9 cellular contexts compared by ENCODE assay signal in the genomic region with DNA sequence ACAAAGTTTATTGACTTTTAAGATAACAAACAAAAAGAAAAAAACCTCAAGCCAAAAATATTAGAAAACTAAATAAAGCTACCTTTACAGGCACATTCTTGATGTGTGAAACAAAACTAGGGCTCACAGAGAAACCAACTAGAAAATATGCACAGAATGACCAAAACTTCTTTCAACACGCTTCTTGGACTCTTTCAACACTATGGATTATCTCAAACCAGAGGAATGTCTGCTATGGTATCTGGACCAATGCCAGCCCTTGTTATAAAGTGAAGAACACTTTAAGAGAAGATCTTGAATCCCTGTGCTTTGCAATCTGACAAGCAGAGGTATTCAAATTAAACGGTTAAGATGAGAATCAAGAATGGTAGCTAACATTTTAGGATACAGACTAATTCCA.
DNase-seq lines count a peak whose midpoint lies in the region.
"Had no signal": no experiment of that assay in that cellular context is flagged by ENCODE, and none has a peak within 500 bp of the region (broad histone marks: within the 10 kb centered on the region; RNA-seq: fewer than 3 reads in every experiment).

No MANE protein-coding gene starts in this region.

- H3K4me1 ChIP-seq in HAP-1: peaks cover 26% of the 10 kb centered on the region

- H3K36me3 Mint-ChIP-seq in activated CD4-positive, alpha-beta T cell treated with anti-CD3 and anti-CD28 coated beads, Interleukin-2, amount 10 ng/mL, durations not matched to agents 24 days and 14 days (ENCODE audit: low read depth): no peaks in the 10 kb centered on the region

- H3K9me3 Mint-ChIP-seq in activated CD4-positive, alpha-beta T cell treated with anti-CD3 and anti-CD28 coated beads, Interleukin-2, amount 10 ng/mL, durations not matched to agents 24 days and 14 days: no peaks in the 10 kb centered on the region

- H3K9me3 ChIP-seq in HAP-1: no peaks in the 10 kb centered on the region
- H3K9me3 ChIP-seq: neutrophil had no signal

- in situ Hi-C loops in HAP-1 (cut with MboI; ENCODE audit: low sequenced_read_pairs): no loop called here

- H3K4me1 Mint-ChIP-seq in activated CD4-positive, alpha-beta T cell treated with anti-CD3 and anti-CD28 coated beads, Interleukin-2, amount 10 ng/mL, durations not matched to agents 24 days and 14 days: peaks cover 2% of the 10 kb centered on the region

- no peaks in the 10 kb centered on the region for H3K27me3 Mint-ChIP-seq in activated CD4-positive, alpha-beta T cell treated with anti-CD3 and anti-CD28 coated beads, Interleukin-2, amount 10 ng/mL, durations not matched to agents 24 days and 14 days

- no peaks in the 10 kb centered on the region for H3K27me3 ChIP-seq in HAP-1 (ENCODE audit: low read depth)
- H3K27me3 ChIP-seq: neutrophil had no signal

- no peak overlapping the region for H3K4me3 Mint-ChIP-seq in activated CD4-positive, alpha-beta T cell treated with anti-CD3 and anti-CD28 coated beads, Interleukin-2, amount 10 ng/mL, durations not matched to agents 24 days and 14 days

- intact Hi-C loops in activated CD4-positive, alpha-beta T cell treated with anti-CD3 and anti-CD28 coated beads, Interleukin-2, amount 10 ng/mL, durations not matched to agents 24 days and 14 days (cut with micrococcal nuclease): no loop called here

- no peak overlapping the region for H3K4me3 ChIP-seq in HAP-1
- H3K4me3 ChIP-seq in skeletal muscle cell (ENCODE audit: low read depth, low read length): no peak overlapping the region

- peak; percentile 78 to 84 for DNase-seq in HAP-1 (ENCODE audit: low spot score in 2 of 2)
- peak; percentile 34 for DNase-seq in RKO (ENCODE audit: low spot score)
- DNase-seq in fibroblast of peridontal ligament (ENCODE audit: extremely low read depth): peak; percentile 96
- DNase-seq in skeletal muscle cell (ENCODE audit: low read depth): peak; percentile 89
- no peak for DNase-seq in NCI-H2107 (lab: John Stamatoyannopoulos, UW)
- no peak for DNase-seq in NAMALWA (ENCODE audit: low spot score)
- no peak for DNase-seq in activated CD4-positive, alpha-beta T cell treated with anti-CD3 and anti-CD28 coated beads, Interleukin-2, amount 10 ng/mL, durations not matched to agents 24 days and 14 days
- DNase-seq: activated T-cell treated with anti-CD3 and anti-CD28 coated beads, Interleukin-2, amount 50 U/mL, for 1 hour had no signal

- no peaks in the 10 kb centered on the region for H3K36me3 ChIP-seq in HAP-1 (replicated peaks)
- H3K36me3 ChIP-seq: neutrophil had no signal

- no peak overlapping the region for H3K27ac Mint-ChIP-seq in activated CD4-positive, alpha-beta T cell treated with anti-CD3 and anti-CD28 coated beads, Interleukin-2, amount 10 ng/mL, durations not matched to agents 24 days and 14 days

Comparison
In these comparisons a context has a peak if more than half of its experiments do, and no peak if none do; other contexts are left out.
1. DNase-seq: peak in HAP-1 (2 of 2), RKO (single experiment), fibroblast of peridontal ligament (single experiment) and skeletal muscle cell (single experiment); none in NCI-H2107 (single experiment), NAMALWA (single experiment) and activated CD4-positive, alpha-beta T cell treated with anti-CD3 and anti-CD28 coated beads, Interleukin-2, amount 10 ng/mL, durations not matched to agents 24 days and 14 days (single experiment).